ENCODE assay signal across 8 cellular contexts in the genomic region with DNA sequence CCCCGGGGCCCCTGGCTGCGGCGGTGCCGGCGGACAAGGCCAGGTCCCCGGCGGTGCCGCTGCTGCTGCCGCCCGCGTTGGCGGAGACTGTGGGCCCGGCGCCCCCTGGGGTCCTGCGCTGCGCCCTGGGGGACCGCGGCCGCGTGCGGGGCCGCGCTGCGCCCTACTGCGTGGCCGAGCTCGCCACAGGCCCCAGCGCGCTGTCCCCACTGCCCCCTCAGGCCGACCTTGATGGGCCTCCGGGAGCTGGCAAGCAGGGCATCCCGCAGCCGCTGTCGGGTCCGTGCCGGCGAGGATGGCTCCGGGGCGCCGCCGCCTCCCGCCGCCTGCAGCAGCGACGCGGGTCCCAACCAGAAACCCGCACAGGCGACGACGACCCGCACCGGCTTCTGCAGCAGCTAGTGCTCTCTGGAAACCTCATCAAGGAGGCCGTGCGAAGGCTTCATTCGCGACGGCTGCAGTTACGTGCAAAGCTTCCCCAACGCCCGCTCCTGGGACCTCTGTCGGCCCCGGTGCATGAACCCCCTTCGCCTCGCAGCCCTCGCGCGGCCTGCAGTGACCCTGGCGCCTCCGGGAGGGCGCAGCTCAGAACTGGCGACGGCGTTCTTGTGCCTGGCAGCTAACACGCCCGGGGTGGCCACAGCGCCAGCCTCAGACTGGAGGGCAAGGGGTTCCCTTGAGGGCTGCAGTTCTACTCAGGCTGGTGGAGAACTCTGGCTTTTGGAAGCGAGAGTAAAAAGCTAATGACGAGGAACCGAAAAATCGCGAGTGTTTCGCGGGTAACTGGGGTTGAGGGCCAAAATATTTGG. TPM values are rescaled to one million over a fixed set of nuclear protein-coding genes. Genes with fewer than 3 reads are reported as not detected.
DNase-seq lines count a peak whose midpoint lies in the region; ATAC-seq, FAIRE-seq and TF ChIP-seq lines count a peak whose summit lies in the region.

No MANE protein-coding gene starts in this region.

- H4K8ac ChIP-seq in neuronal stem cell (ENCODE audit: low read depth, low read length): no peak overlapping the region

- peak overlapping the region; percentile 92 for H2BK15ac ChIP-seq in neuronal stem cell (ENCODE audit: low read length)

- POLR2A ChIA-PET in PC-9 (lab: Charles Lee; ENCODE audit: unreplicated experiment): interaction anchor here (0.5 to 0.7 kb wide), 3 partner anchors 8 to 404 kb away, joined by 3 to 7 read pairs (median 5); no protein-coding TSS in a partner anchor

- no peak overlapping the region for H2BK120ac ChIP-seq in neuronal stem cell (ENCODE audit: low read depth, low read length)

- no peak for DNase-seq in GM12892 (ENCODE audit: insufficient read length)
- DNase-seq in PC-9: peak in 1 of 2 experiments; percentile 35
- DNase-seq in activated effector memory CD4-positive, alpha-beta T cell treated with anti-CD3 and anti-CD28 coated beads, Interleukin-2, amount 50 U/mL, for 16 hours: peak; percentile 88
- peak; percentile 54 for DNase-seq in neuronal stem cell (ENCODE audit: low spot score)
- DNase-seq in cerebellar nuclear complex (lab: John Stamatoyannopoulos, UW): no peak

- peak; percentile 37 for ATAC-seq in HG02852 (IDR thresholded peaks at IDR 0.05; ENCODE audit: unreplicated experiment)
- ATAC-seq in gastroesophageal sphincter: peak; percentile 18

- H3K4me1 ChIP-seq in PC-9 (replicated peaks; ENCODE audit: insufficient read depth) (no peaks in the 10 kb centered on the region), gastroesophageal sphincter (peaks cover 0 to 34% (median 10%) of the 10 kb centered on the region in 3 donors), neuronal stem cell (ENCODE audit: control insufficient read depth in 2 of 2, insufficient read depth in 1 of 2, low read depth in 1 of 2, low read length in 2 of 2) (peaks cover 8 to 16% of the 10 kb centered on the region in 2 donors), thymus (ENCODE audit: control insufficient read depth, insufficient read depth, low read length) (peaks cover 10% of the 10 kb centered on the region)

- no peak overlapping the region for H3K4ac ChIP-seq in neuronal stem cell (ENCODE audit: low read length)

- peak; percentile 61 for FAIRE-seq in GM12892 (lab: Jason Lieb, UNC)

- 9% methylated on average over 4 of the region's 83 CpGs; no CpG with 5 or more reads in 1 of the 2 donors for WGBS in gastroesophageal sphincter (ENCODE audit: low coverage in 1 of 2), 2 donors
- WGBS in neuronal stem cell (ENCODE audit: extremely low coverage in 2 of 2, insufficient read length in 2 of 2, insufficient replicate concordance in 1 of 2), 2 donors: no CpG with 5 or more reads among the region's 83 CpGs
- WGBS in thymus: under 1% methylated on average over 83 of the region's 83 CpGs

- CTCF ChIA-PET in PC-9 (lab: Charles Lee): interaction anchor here (0.7 kb wide), 1 partner anchor 41 kb away, joined by 4 read pairs; no protein-coding TSS in a partner anchor

- intact Hi-C loops in PC-9 (cut with micrococcal nuclease; ENCODE audit: unreplicated experiment): loop anchor here (1.0 kb wide), 1 partner anchor 28 kb away; the partner anchor contains the start of gene ARHGAP19

- H3K79me1 ChIP-seq in neuronal stem cell (ENCODE audit: low read depth, low read length): no peaks in the 10 kb centered on the region

- TSS peak; percentile 55 for BruUV-seq in PC-9 (replicated peaks; lab: Mats Ljungman, UMichigan)

- H3K23ac ChIP-seq in neuronal stem cell (ENCODE audit: low read depth, low read length, poor library complexity): peak overlapping the region; percentile 34

- H3K27me3 ChIP-seq in PC-9 (ENCODE audit: insufficient read depth, low read depth) (no peaks in the 10 kb centered on the region), gastroesophageal sphincter (no peaks in the 10 kb centered on the region), neuronal stem cell (ENCODE audit: control insufficient read depth in 3 of 3, insufficient read depth in 3 of 3, low read depth in 1 of 3, low read length in 3 of 3) (peaks cover 10 to 49% (median 28%) of the 10 kb centered on the region in 3 experiments), thymus (ENCODE audit: control insufficient read depth, insufficient read depth) (no peaks in the 10 kb centered on the region)

- H4K20me1 ChIP-seq in PC-9 (ENCODE audit: insufficient read depth): no peaks in the 10 kb centered on the region

- H3K4me3 ChIP-seq in PC-9: peak overlapping the region; percentile 71
- H3K4me3 ChIP-seq in gastroesophageal sphincter: peak overlapping the region; percentile 76 to 86
- H3K4me3 ChIP-seq in neuronal stem cell (ENCODE audit: low read length in 2 of 2): peak overlapping the region; percentile 85 to 96
- peak overlapping the region; percentile 81 for H3K4me3 ChIP-seq in thymus (ENCODE audit: low read length)

- H3K27ac ChIP-seq in PC-9: no peak overlapping the region
- H3K27ac ChIP-seq in gastroesophageal sphincter: peak overlapping the region in 3 of 4 donors; percentile 92 to 98 (median 94)
- H3K27ac ChIP-seq in neuronal stem cell (replicated peaks; ENCODE audit: low read length): no peak overlapping the region
- peak overlapping the region; percentile 98 for H3K27ac ChIP-seq in thymus (ENCODE audit: low read depth)

- no peaks in the 10 kb centered on the region for H3K9me2 ChIP-seq in PC-9 (ENCODE audit: insufficient read depth)

- H3K9me3 ChIP-seq in PC-9 (ENCODE audit: insufficient read depth, low read depth): no peaks in the 10 kb centered on the region
- no peaks in the 10 kb centered on the region for H3K9me3 ChIP-seq in gastroesophageal sphincter
- peaks cover 0 to 3% of the 10 kb centered on the region in 2 donors for H3K9me3 ChIP-seq in neuronal stem cell (replicated peaks in 1 of 2; ENCODE audit: control insufficient read depth in 2 of 2, insufficient read depth in 1 of 2, low read depth in 1 of 2, low read length in 2 of 2)
- H3K9me3 ChIP-seq in thymus (ENCODE audit: control insufficient read depth): no peaks in the 10 kb centered on the region

- no peak for TF ChIP-seq EP300 in gastroesophageal sphincter (IDR thresholded peaks at IDR 0.05)

- H4K91ac ChIP-seq in neuronal stem cell (ENCODE audit: low read depth, low read length, poor library complexity): no peak overlapping the region

- H3K18ac ChIP-seq in neuronal stem cell (ENCODE audit: low read length): peak overlapping the region; percentile 85

- H3K14ac ChIP-seq in neuronal stem cell (ENCODE audit: low read length): no peak overlapping the region

- H3K79me2 ChIP-seq in PC-9 (ENCODE audit: low read depth): no peaks in the 10 kb centered on the region

- TF ChIP-seq POLR2A in GM12892 (IDR thresholded peaks at IDR 0.05; ENCODE audit: low read depth, low read length) (no peak), gastroesophageal sphincter (IDR thresholded peaks at IDR 0.05) (no peak)

- no peak overlapping the region for H2BK5ac ChIP-seq in neuronal stem cell (ENCODE audit: low read length)

- TF ChIP-seq CTCF in PC-9 (conservative IDR thresholded peaks at IDR 0.05): no peak
- TF ChIP-seq CTCF in gastroesophageal sphincter (IDR thresholded peaks at IDR 0.05): peak in 1 of 4 experiments; percentile 30

- no peak overlapping the region for H2AK5ac ChIP-seq in neuronal stem cell (ENCODE audit: low read depth, low read length)

- peak overlapping the region; percentile 70 for H3K9ac ChIP-seq in neuronal stem cell (ENCODE audit: low read depth, low read length, poor library complexity)

- H3K4me2 ChIP-seq in PC-9: peak overlapping the region; percentile 81
- H3K4me2 ChIP-seq in neuronal stem cell (ENCODE audit: insufficient read depth, low read length, poor library complexity, severe bottlenecking): peak overlapping the region; percentile 86

- H2BK12ac ChIP-seq in neuronal stem cell (ENCODE audit: low read length): no peak overlapping the region

- no peaks in the 10 kb centered on the region for H3F3A ChIP-seq in PC-9 (ENCODE audit: insufficient read depth, low read depth)

- H3K36me3 ChIP-seq in PC-9 (ENCODE audit: low read depth) (no peaks in the 10 kb centered on the region), gastroesophageal sphincter (no peaks in the 10 kb centered on the region), neuronal stem cell (replicated peaks in 1 of 2; ENCODE audit: control insufficient read depth in 2 of 2, insufficient read depth in 2 of 2, low read length in 2 of 2) (no peaks in the 10 kb centered on the region), thymus (ENCODE audit: control insufficient read depth, insufficient read depth) (no peaks in the 10 kb centered on the region)

- peak overlapping the region; percentile 69 for H2AFZ ChIP-seq in PC-9
- H2AFZ ChIP-seq in neuronal stem cell (ENCODE audit: low read length): peak overlapping the region; percentile 100

RNA-seq across cellular contexts. Expression of gene FRAT1, which starts 0.8 kb away (rescaled TPM):
- 0.34 TPM for polyA plus RNA-seq in GM12892 (2012; ENCODE audit: missing spikeins)
- total RNA-seq in PC-9 (2021) (2.4 and 2.7 TPM in 2 replicates), gastroesophageal sphincter (1 to 10 TPM; 5.1 to 8.0 (median 5.5) TPM)
- 1.8 TPM for polyA plus RNA-seq in neuronal stem cell (2013, experiment 1 of 2)
- 1.8 TPM for polyA plus RNA-seq in neuronal stem cell (2013, experiment 2 of 2)
- polyA plus RNA-seq in thymus: 6.3 TPM

RNA-seq across cellular contexts. Expression of gene FRAT2, which starts 14.7 kb away (rescaled TPM):
- polyA plus RNA-seq in GM12892 (2012; ENCODE audit: missing spikeins): 1.8 TPM
- 11.0 and 13.0 TPM in 2 replicates for total RNA-seq in PC-9 (2021)
- 10 to 100 TPM; 10.8 to 20.9 (median 12.5) TPM for total RNA-seq in gastroesophageal sphincter
- 6.9 TPM for polyA plus RNA-seq in neuronal stem cell (2013, experiment 1 of 2)
- polyA plus RNA-seq in neuronal stem cell (2013, experiment 2 of 2): 7.3 TPM
- 13.1 TPM for polyA plus RNA-seq in thymus

RNA-seq across cellular contexts. Expression of gene ARHGAP19, which starts 27.4 kb away (rescaled TPM):
- polyA plus RNA-seq in GM12892 (2012; ENCODE audit: missing spikeins): 18.7 TPM
- total RNA-seq in PC-9 (2021): 11.2 and 11.5 TPM in 2 replicates
- total RNA-seq in gastroesophageal sphincter: 1 to 10 TPM; 3.2 to 6.7 (median 5.0) TPM
- 32.1 TPM for polyA plus RNA-seq in neuronal stem cell (2013, experiment 1 of 2)
- polyA plus RNA-seq in neuronal stem cell (2013, experiment 2 of 2): 34.3 TPM
- 5.8 TPM for polyA plus RNA-seq in thymus

Comparison
In these comparisons a context has a peak if more than half of its experiments do, and no peak if none do; other contexts are left out.
1. DNase-seq: peak in activated effector memory CD4-positive, alpha-beta T cell treated with anti-CD3 and anti-CD28 coated beads, Interleukin-2, amount 50 U/mL, for 16 hours (single experiment) and neuronal stem cell (single experiment); none in GM12892 (single experiment) and cerebellar nuclear complex (0 of 2).
2. H3K27ac ChIP-seq: peak in gastroesophageal sphincter (3 of 4) and thymus (single experiment); none in PC-9 (single experiment) and neuronal stem cell (single experiment).
3. Peak in every context shown above with its lines, with median percentiles within 50 percentile points of each other: H3K4me3 ChIP-seq.